In the genomic region with DNA sequence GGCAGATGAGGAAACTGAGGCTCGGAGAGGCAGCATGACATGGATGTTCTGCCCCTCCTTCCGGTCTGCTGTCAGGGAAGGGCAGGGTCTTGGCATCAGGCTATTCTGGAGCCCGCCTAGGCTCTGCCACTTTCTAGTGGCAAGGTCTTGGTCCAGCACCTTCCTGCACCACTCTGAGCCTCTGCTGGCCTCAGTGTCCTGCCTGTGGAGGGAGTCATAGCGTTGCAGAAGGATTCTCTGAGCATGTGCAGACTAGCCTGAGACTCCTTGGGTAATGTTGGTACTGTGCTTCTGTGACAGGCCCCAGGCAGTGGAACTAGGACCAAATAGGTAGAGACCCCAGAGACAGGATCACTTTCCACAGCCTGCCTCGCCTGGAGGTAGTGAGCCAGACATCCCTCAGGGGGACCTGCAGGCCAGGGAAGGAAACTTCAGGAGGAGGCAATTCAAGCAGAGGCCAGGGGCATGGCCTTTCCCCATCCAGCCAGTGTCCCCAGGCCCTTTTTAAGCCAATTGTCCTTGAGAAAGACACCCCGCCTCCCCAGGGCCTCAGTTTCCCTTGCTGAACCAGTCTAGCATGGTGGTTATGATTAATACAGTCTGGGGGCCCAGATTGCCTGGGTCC, we compare ENCODE assay signal across 21 cellular contexts. TPM values are rescaled to one million over a fixed set of nuclear protein-coding genes. Genes with fewer than 3 reads are reported as not detected.
A peak's percentile ranks its signal among the peaks of the same experiment; 100 is the strongest.
DNase-seq lines count a peak whose midpoint lies in the region; ATAC-seq and TF ChIP-seq lines count a peak whose summit lies in the region.
"Had no signal": no experiment of that assay in that cellular context is flagged by ENCODE, and none has a peak within 500 bp of the region (broad histone marks: within the 10 kb centered on the region; RNA-seq: fewer than 3 reads in every experiment).

No MANE protein-coding gene starts in this region.

- H2BK120ac ChIP-seq in trophoblast cell (ENCODE audit: insufficient read depth, low read length, poor library complexity) = peak overlapping the region; percentile 21

- no peaks in the 10 kb centered on the region for H3K36me3 ChIP-seq in esophagus muscularis mucosa
- H3K36me3 ChIP-seq in trophoblast cell (ENCODE audit: control insufficient read depth in 1 of 2, insufficient read depth in 2 of 2, low read length in 2 of 2) = no peaks in the 10 kb centered on the region
- H3K36me3 ChIP-seq in upper lobe of right lung = no peaks in the 10 kb centered on the region
- H3K36me3 ChIP-seq in naive thymus-derived CD4-positive, alpha-beta T cell (ENCODE audit: control insufficient read depth in 2 of 3, insufficient read depth in 3 of 3, low read length in 3 of 3) = no peaks in the 10 kb centered on the region
- H3K36me3 ChIP-seq: BE2C had no signal

- no peaks in the 10 kb centered on the region for H3K4me1 Mint-ChIP-seq in naive thymus-derived CD4-positive, alpha-beta T cell
- H3K4me1 Mint-ChIP-seq: central memory CD8-positive, alpha-beta T cell had no signal

- intact Hi-C loops in Right ventricle myocardium inferior (cut with DNase I) = loop anchor here (2.0 kb wide), 1 partner anchor 17 kb away; no protein-coding TSS in a partner anchor
- intact Hi-C loops in left ventricle myocardium superior (cut with micrococcal nuclease) = no loop called here
- intact Hi-C loops in esophagus muscularis mucosa (cut with DNase I) = no loop called here
- intact Hi-C loops in upper lobe of right lung (cut with DNase I) = no loop called here
- intact Hi-C loops in naive thymus-derived CD4-positive, alpha-beta T cell (cut with micrococcal nuclease) = no loop called here

- peak overlapping the region; percentile 78 to 88 (median 82) for H3K27ac ChIP-seq in esophagus muscularis mucosa (replicated peaks in 1 of 4)
- no peak overlapping the region for H3K27ac ChIP-seq in trophoblast cell (ENCODE audit: low read depth, low read length)
- H3K27ac ChIP-seq in upper lobe of right lung = peak overlapping the region; percentile 60
- no peak overlapping the region for H3K27ac ChIP-seq in naive thymus-derived CD4-positive, alpha-beta T cell (ENCODE audit: low read depth, low read length)
- H3K27ac ChIP-seq: GM23248 had no signal

- peak overlapping the region; percentile 63 for H2BK12ac ChIP-seq in trophoblast cell (ENCODE audit: low read length)

- no peak overlapping the region for H3K27ac Mint-ChIP-seq in naive thymus-derived CD4-positive, alpha-beta T cell

- POLR2A ChIA-PET in naive thymus-derived CD4-positive, alpha-beta T cell (lab: Charles Lee) = no interaction called here

- no peak overlapping the region for H3K4me2 ChIP-seq in trophoblast cell (ENCODE audit: low read length)

- no peaks in the 10 kb centered on the region for H3K9me3 Mint-ChIP-seq in naive thymus-derived CD4-positive, alpha-beta T cell
- H3K9me3 Mint-ChIP-seq: central memory CD8-positive, alpha-beta T cell; neural crest cell had no signal

- ATAC-seq in Right ventricle myocardium inferior (no peak), left ventricle myocardium superior (no peak), upper lobe of right lung (no peak)
- no peak for ATAC-seq in naive thymus-derived CD4-positive, alpha-beta T cell
- ATAC-seq: Panc1 had no signal

- no peak overlapping the region for H3K23ac ChIP-seq in trophoblast cell (ENCODE audit: low read length)

- DNase-seq in Right ventricle myocardium inferior (ENCODE audit: missing footprints) (peak; percentile 16), left ventricle myocardium superior (no peak), esophagus muscularis mucosa (ENCODE audit: extremely low spot score) (no peak), trophoblast cell (no peak), upper lobe of right lung (no peak), GM20000 (ENCODE audit: low spot score) (no peak), T-helper 9 cell (no peak)
- DNase-seq in naive thymus-derived CD4-positive, alpha-beta T cell = no peak
- DNase-seq: activated CD4-positive, alpha-beta T cell treated with anti-CD3 and anti-CD28 coated beads, Interleukin-2, amount 50 U/mL, for 4 hours; activated gamma-delta T cell treated with Interleukin-2 at 50 U/mL for 16 hours; activated T-cell treated with anti-CD3 and anti-CD28 coated beads for 4 hours; effector CD8-positive, alpha-beta T cell; EL; stimulated activated CD4-positive, alpha-beta T cell treated with anti-CD3 and anti-CD28 coated beads, Interleukin-12 subunit alpha, Interleukin-12 subunit beta, amount 100 ng/mL, for 4 hours had no signal

- H3K4me1 ChIP-seq in esophagus muscularis mucosa = peaks cover 37 to 56% (median 50%) of the 10 kb centered on the region in 4 donors
- peaks cover 18 to 24% of the 10 kb centered on the region in 2 experiments for H3K4me1 ChIP-seq in trophoblast cell (ENCODE audit: control insufficient read depth in 1 of 2, insufficient read depth in 2 of 2, low read length in 2 of 2)
- peaks cover 26% of the 10 kb centered on the region for H3K4me1 ChIP-seq in upper lobe of right lung
- no peaks in the 10 kb centered on the region for H3K4me1 ChIP-seq in naive thymus-derived CD4-positive, alpha-beta T cell (ENCODE audit: control insufficient read depth in 2 of 2, insufficient read depth in 2 of 2, low read length in 2 of 2)
- H3K4me1 ChIP-seq: BE2C had no signal

- no peak for TF ChIP-seq POLR2A in esophagus muscularis mucosa (IDR thresholded peaks at IDR 0.05; ENCODE audit: low read depth)

- no peak overlapping the region for H2AK5ac ChIP-seq in trophoblast cell (ENCODE audit: low read length)

- H3K9me3 ChIP-seq in esophagus muscularis mucosa (no peaks in the 10 kb centered on the region), trophoblast cell (ENCODE audit: insufficient read depth, low read depth, low read length) (no peaks in the 10 kb centered on the region), upper lobe of right lung (no peaks in the 10 kb centered on the region)
- H3K9me3 ChIP-seq in naive thymus-derived CD4-positive, alpha-beta T cell (ENCODE audit: control insufficient read depth in 2 of 3, low read length in 3 of 3) = no peaks in the 10 kb centered on the region
- H3K9me3 ChIP-seq: BE2C had no signal

- peak overlapping the region; percentile 4 for H3K18ac ChIP-seq in trophoblast cell (ENCODE audit: low read length)

- CTCF ChIA-PET in naive thymus-derived CD4-positive, alpha-beta T cell (lab: Charles Lee) = no interaction called here

- no peaks in the 10 kb centered on the region for H3K79me2 ChIP-seq in trophoblast cell (ENCODE audit: control insufficient read depth, insufficient read depth, low read length, poor library complexity)

- no peak overlapping the region for H2AFZ ChIP-seq in trophoblast cell (ENCODE audit: insufficient read depth, low read length, poor library complexity)
- H2AFZ ChIP-seq: GM23248 had no signal

- peak overlapping the region; percentile 55 for H2BK5ac ChIP-seq in trophoblast cell (ENCODE audit: low read depth, low read length, poor library complexity)

- H3K4me3 Mint-ChIP-seq in naive thymus-derived CD4-positive, alpha-beta T cell = no peak overlapping the region
- H3K4me3 Mint-ChIP-seq: central memory CD8-positive, alpha-beta T cell; neural crest cell had no signal

- H3K14ac ChIP-seq in trophoblast cell (ENCODE audit: low read length) = peak overlapping the region; percentile 36

- no peak overlapping the region for H4K12ac ChIP-seq in trophoblast cell (ENCODE audit: low read depth, low read length)

- peak overlapping the region; percentile 72 for H4K91ac ChIP-seq in trophoblast cell (ENCODE audit: low read depth, low read length)

- H3K27me3 ChIP-seq in esophagus muscularis mucosa (no peaks in the 10 kb centered on the region), trophoblast cell (ENCODE audit: insufficient read depth, low read length) (no peaks in the 10 kb centered on the region), upper lobe of right lung (no peaks in the 10 kb centered on the region)
- H3K27me3 ChIP-seq in naive thymus-derived CD4-positive, alpha-beta T cell (ENCODE audit: control insufficient read depth in 2 of 2, insufficient read depth in 2 of 2, low read length in 2 of 2) = no peaks in the 10 kb centered on the region
- H3K27me3 ChIP-seq: BE2C had no signal

- no peaks in the 10 kb centered on the region for H3K36me3 Mint-ChIP-seq in naive thymus-derived CD4-positive, alpha-beta T cell

- TF ChIP-seq EP300 in esophagus muscularis mucosa (IDR thresholded peaks at IDR 0.05) = no peak

- peaks cover 0 to 5% (median 0%) of the 10 kb centered on the region in 5 donors for H3K27me3 Mint-ChIP-seq in naive thymus-derived CD4-positive, alpha-beta T cell

- H3K4me3 ChIP-seq in esophagus muscularis mucosa = no peak overlapping the region
- no peak overlapping the region for H3K4me3 ChIP-seq in trophoblast cell (ENCODE audit: low read depth, low read length)
- no peak overlapping the region for H3K4me3 ChIP-seq in upper lobe of right lung
- H3K4me3 ChIP-seq in naive thymus-derived CD4-positive, alpha-beta T cell (ENCODE audit: low read length) = no peak overlapping the region
- H3K4me3 ChIP-seq: GM23248 had no signal

- TF ChIP-seq CTCF in esophagus muscularis mucosa (IDR thresholded peaks at IDR 0.05) = peak in 1 of 3 experiments; percentile 10
- TF ChIP-seq CTCF in upper lobe of right lung (IDR thresholded peaks at IDR 0.05) = no peak
- TF ChIP-seq CTCF in GM20000 (IDR thresholded peaks at IDR 0.05; ENCODE audit: extremely low read depth, missing control alignments) = no peak

- H4K8ac ChIP-seq in trophoblast cell (ENCODE audit: low read depth, low read length) = peak overlapping the region; percentile 26

- 91% methylated on average over 5 of the region's 6 CpGs for WGBS in esophagus muscularis mucosa
- WGBS in trophoblast cell (ENCODE audit: extremely low coverage, insufficient coverage, insufficient read length) = no CpG with 5 or more reads among the region's 6 CpGs

- no peak overlapping the region for H3K9ac ChIP-seq in trophoblast cell (ENCODE audit: low read length)
- H3K9ac ChIP-seq: GM23248 had no signal

- no peak overlapping the region for H3K4ac ChIP-seq in trophoblast cell (ENCODE audit: low read depth, low read length)

- peaks cover 21% of the 10 kb centered on the region for H3K79me1 ChIP-seq in trophoblast cell (ENCODE audit: low read length)

RNA-seq across cellular contexts. Expression of a gene that starts 10.6 kb away (rescaled TPM):
- total RNA-seq in Right ventricle myocardium inferior = not detected
- 0.27 TPM for total RNA-seq in left ventricle myocardium superior
- 1 to 10 TPM in 1 of 4 donors, under 1 TPM in 1, not detected in 2; 0.40 to 1.2 TPM for total RNA-seq in esophagus muscularis mucosa
- polyA plus RNA-seq in trophoblast cell (2013) = 0.14 and 0.19 TPM in 2 replicates
- total RNA-seq in upper lobe of right lung = not detected
- total RNA-seq in naive thymus-derived CD4-positive, alpha-beta T cell = not detected
- polyA plus RNA-seq in naive thymus-derived CD4-positive, alpha-beta T cell = not detected
- total RNA-seq: fibroblast of lung, GM23248, mesenteric fat pad, neural crest cell had no signal
- polyA plus RNA-seq: fibroblast of lung, GM23248 had no signal

Comparison
In these comparisons a context has a peak if more than half of its experiments do, and no peak if none do; other contexts are left out.
1. H3K27ac ChIP-seq: peak in esophagus muscularis mucosa (4 of 4) and upper lobe of right lung (single experiment); none in trophoblast cell (single experiment) and naive thymus-derived CD4-positive, alpha-beta T cell (single experiment).